16 cellular contexts compared by ENCODE assay signal in genomic region chr9:1647776-1648175, GRCh38.
A peak's percentile ranks its signal among the peaks of the same experiment; 100 is the strongest.
DNase-seq lines count a peak whose midpoint lies in the region; ATAC-seq and TF ChIP-seq lines count a peak whose summit lies in the region.
"Had no signal": no experiment of that assay in that cellular context is flagged by ENCODE, and none has a peak within 500 bp of the region (broad histone marks: within the 10 kb centered on the region; RNA-seq: fewer than 3 reads in every experiment).

No MANE protein-coding gene starts in this region.

- no peak for TF ChIP-seq CTCF in PC-3 (conservative IDR thresholded peaks at IDR 0.05; ENCODE audit: low read depth, low read length)
- TF ChIP-seq CTCF in epithelial cell of esophagus (IDR thresholded peaks at IDR 0.05; ENCODE audit: insufficient read depth, low read depth, low read length, missing control alignments): no peak

- H3K36me3 ChIP-seq in PC-3 (ENCODE audit: low read depth, low read length): no peaks in the 10 kb centered on the region
- no peaks in the 10 kb centered on the region for H3K36me3 ChIP-seq in mesendoderm (ENCODE audit: control insufficient read depth, insufficient read depth, low read length)
- no peaks in the 10 kb centered on the region for H3K36me3 ChIP-seq in naive thymus-derived CD4-positive, alpha-beta T cell (ENCODE audit: control insufficient read depth in 2 of 3, insufficient read depth in 3 of 3, low read length in 3 of 3)
- H3K36me3 ChIP-seq: right atrium auricular region, upper lobe of left lung had no signal

- no CpG with 5 or more reads among the region's 1 CpG for WGBS in mesendoderm (ENCODE audit: extremely low coverage, insufficient coverage, low lambda C conversion rate)

- peaks cover 0 to 11% (median 3%) of the 10 kb centered on the region in 11 donors for H3K9me3 Mint-ChIP-seq in naive thymus-derived CD4-positive, alpha-beta T cell

- no peak overlapping the region for H3K18ac ChIP-seq in mesendoderm (ENCODE audit: low read length)

- H3K27me3 Mint-ChIP-seq in naive thymus-derived CD4-positive, alpha-beta T cell: peaks cover 0 to 23% (median 11%) of the 10 kb centered on the region in 5 donors

- H4K8ac ChIP-seq in mesendoderm (ENCODE audit: low read depth, low read length): no peak overlapping the region

- peak; percentile 65 for DNase-seq in Daoy (ENCODE audit: low read depth)
- peak; percentile 51 for DNase-seq in PC-3
- peak; percentile 93 for DNase-seq in epithelial cell of esophagus (ENCODE audit: low read depth)
- DNase-seq in mesendoderm: peak; percentile 81
- DNase-seq in naive thymus-derived CD4-positive, alpha-beta T cell: no peak
- DNase-seq in stimulated activated naive CD8-positive, alpha-beta T cell treated with anti-CD3 and anti-CD28 coated beads, Interleukin-15, Interleukin-2, amounts not matched to agents 100 U/mL and 50 U/mL, for 24 hours: no peak
- no peak for DNase-seq in DMS 273 (lab: John Stamatoyannopoulos, UW; ENCODE audit: unreplicated experiment)
- DNase-seq: activated T-cell treated with anti-CD3 and anti-CD28 coated beads, Interleukin-2, amount 50 U/mL, for 72 hours; CD4-positive, alpha-beta memory T cell; Karpas-422; NCI-H526; stimulated activated naive CD4-positive, alpha-beta T cell treated with Interleukin-2 at 50 U/mL for 16 hours; upper lobe of left lung had no signal

- H3K27ac ChIP-seq in PC-3 (ENCODE audit: low read length) (no peak overlapping the region), mesendoderm (ENCODE audit: low read depth, low read length) (no peak overlapping the region)
- H3K27ac ChIP-seq in naive thymus-derived CD4-positive, alpha-beta T cell (ENCODE audit: low read depth, low read length): no peak overlapping the region
- H3K27ac ChIP-seq: right atrium auricular region, upper lobe of left lung had no signal

- no peak overlapping the region for H2AK5ac ChIP-seq in mesendoderm (ENCODE audit: low read length)

- H3K36me3 Mint-ChIP-seq in naive thymus-derived CD4-positive, alpha-beta T cell: no peaks in the 10 kb centered on the region
- H3K36me3 Mint-ChIP-seq: activated naive CD8-positive, alpha-beta T cell; CD4-positive, alpha-beta memory T cell had no signal

- H4K20me1 ChIP-seq in PC-3 (ENCODE audit: low read length): no peaks in the 10 kb centered on the region

- CTCF ChIA-PET in PC-3 (lab: Charles Lee): no interaction called here
- CTCF ChIA-PET in naive thymus-derived CD4-positive, alpha-beta T cell (lab: Charles Lee): no interaction called here

- H2BK120ac ChIP-seq in mesendoderm (ENCODE audit: low read depth, low read length): no peak overlapping the region

- H3K4me2 ChIP-seq in PC-3 (ENCODE audit: low read length) (no peak overlapping the region), mesendoderm (ENCODE audit: low read length) (no peak overlapping the region)

- H2BK5ac ChIP-seq in mesendoderm (ENCODE audit: low read length): no peak overlapping the region

- no peaks in the 10 kb centered on the region for H3K4me1 Mint-ChIP-seq in naive thymus-derived CD4-positive, alpha-beta T cell
- H3K4me1 Mint-ChIP-seq: CD4-positive, alpha-beta memory T cell had no signal

- no peak overlapping the region for H3K4me3 Mint-ChIP-seq in naive thymus-derived CD4-positive, alpha-beta T cell
- H3K4me3 Mint-ChIP-seq: activated naive CD8-positive, alpha-beta T cell; activated T-cell treated with anti-CD3 and anti-CD28 coated beads, Interleukin-2, amount 50 U/mL, for 72 hours; CD4-positive, alpha-beta memory T cell had no signal

- H3K9ac ChIP-seq in PC-3 (ENCODE audit: low read length) (no peak overlapping the region), mesendoderm (ENCODE audit: low read length) (no peak overlapping the region)

- H2BK15ac ChIP-seq in mesendoderm (replicated peaks; ENCODE audit: low read depth): no peak overlapping the region

- BruUV-seq in PC-3 (replicated peaks; lab: Mats Ljungman, UMichigan): no TSS peak

- no peak overlapping the region for H3K4ac ChIP-seq in mesendoderm (ENCODE audit: low read depth, low read length)

- POLR2A ChIA-PET in PC-3 (lab: Charles Lee; ENCODE audit: unreplicated experiment): no interaction called here
- POLR2A ChIA-PET in naive thymus-derived CD4-positive, alpha-beta T cell (lab: Charles Lee): no interaction called here

- H3K9me2 ChIP-seq in PC-3 (replicated peaks; ENCODE audit: low read length): no peaks in the 10 kb centered on the region

- no peak for ATAC-seq in PC-3
- no peak for ATAC-seq in naive thymus-derived CD4-positive, alpha-beta T cell
- ATAC-seq in HG03139 (IDR thresholded peaks at IDR 0.05; ENCODE audit: unreplicated experiment): no peak
- ATAC-seq in stimulated activated naive CD8-positive, alpha-beta T cell treated with anti-CD3 and anti-CD28 coated beads, Interleukin-15, Interleukin-2, amounts not matched to agents 100 U/mL and 50 U/mL, for 24 hours: no peak
- ATAC-seq: activated T-cell treated with anti-CD3 and anti-CD28 coated beads, Interleukin-2, amount 50 U/mL, for 72 hours had no signal

- H3K79me1 ChIP-seq in mesendoderm (ENCODE audit: low read length): no peaks in the 10 kb centered on the region

- H3K4me1 ChIP-seq in PC-3 (ENCODE audit: insufficient read depth, low read length) (no peaks in the 10 kb centered on the region), mesendoderm (ENCODE audit: control insufficient read depth, low read depth, low read length) (no peaks in the 10 kb centered on the region)
- no peaks in the 10 kb centered on the region for H3K4me1 ChIP-seq in naive thymus-derived CD4-positive, alpha-beta T cell (ENCODE audit: control insufficient read depth in 2 of 2, insufficient read depth in 2 of 2, low read length in 2 of 2)
- H3K4me1 ChIP-seq: right atrium auricular region, upper lobe of left lung had no signal

- intact Hi-C loops in PC-3 (cut with micrococcal nuclease): no loop called here
- intact Hi-C loops in naive thymus-derived CD4-positive, alpha-beta T cell (cut with micrococcal nuclease): no loop called here

- H3K4me3 ChIP-seq in PC-3 (ENCODE audit: low read length): no peak overlapping the region
- H3K4me3 ChIP-seq in epithelial cell of esophagus (ENCODE audit: low read length): no peak overlapping the region
- H3K4me3 ChIP-seq in mesendoderm (ENCODE audit: low read length): no peak overlapping the region
- no peak overlapping the region for H3K4me3 ChIP-seq in naive thymus-derived CD4-positive, alpha-beta T cell (ENCODE audit: low read length)
- H3K4me3 ChIP-seq: right atrium auricular region, upper lobe of left lung had no signal

- no peak overlapping the region for H3K23ac ChIP-seq in mesendoderm (ENCODE audit: low read length)

- H2AFZ ChIP-seq in PC-3 (ENCODE audit: low read length): no peak overlapping the region

- H3K27me3 ChIP-seq in PC-3 (ENCODE audit: low read length) (peaks cover 14% of the 10 kb centered on the region; the same call in 1 of the 2 replicates), mesendoderm (ENCODE audit: insufficient read depth, low read length, poor library complexity) (no peaks in the 10 kb centered on the region)
- H3K27me3 ChIP-seq in naive thymus-derived CD4-positive, alpha-beta T cell (ENCODE audit: control insufficient read depth in 2 of 2, insufficient read depth in 2 of 2, low read length in 2 of 2): no peaks in the 10 kb centered on the region
- H3K27me3 ChIP-seq: right atrium auricular region, upper lobe of left lung had no signal

- H3F3A ChIP-seq in PC-3 (ENCODE audit: low read length, unreplicated experiment): no peaks in the 10 kb centered on the region

- no peak overlapping the region for H3K27ac Mint-ChIP-seq in naive thymus-derived CD4-positive, alpha-beta T cell
- H3K27ac Mint-ChIP-seq: activated naive CD8-positive, alpha-beta T cell; activated T-cell treated with anti-CD3 and anti-CD28 coated beads, Interleukin-2, amount 50 U/mL, for 72 hours; CD4-positive, alpha-beta memory T cell had no signal

- H3K79me2 ChIP-seq in PC-3 (ENCODE audit: low read length): no peaks in the 10 kb centered on the region
- H3K79me2 ChIP-seq in mesendoderm (ENCODE audit: control insufficient read depth, insufficient read depth, low read length): no peaks in the 10 kb centered on the region

- no peak overlapping the region for H3K56ac ChIP-seq in mesendoderm (ENCODE audit: low read length)

- H3K9me3 ChIP-seq in PC-3 (ENCODE audit: low read length): no peaks in the 10 kb centered on the region
- no peaks in the 10 kb centered on the region for H3K9me3 ChIP-seq in naive thymus-derived CD4-positive, alpha-beta T cell (ENCODE audit: control insufficient read depth in 2 of 3, low read length in 3 of 3)
- H3K9me3 ChIP-seq: right atrium auricular region, upper lobe of left lung had no signal

- H4K5ac ChIP-seq in mesendoderm (ENCODE audit: low read length): no peak overlapping the region

Comparison
In these comparisons a context has a peak if more than half of its experiments do, and no peak if none do; other contexts are left out.
1. DNase-seq: peak in Daoy (single experiment), PC-3 (single experiment), epithelial cell of esophagus (single experiment) and mesendoderm (single experiment); none in naive thymus-derived CD4-positive, alpha-beta T cell (0 of 9), stimulated activated naive CD8-positive, alpha-beta T cell treated with anti-CD3 and anti-CD28 coated beads, Interleukin-15, Interleukin-2, amounts not matched to agents 100 U/mL and 50 U/mL, for 24 hours (single experiment) and DMS 273 (single experiment).